In the genomic region with DNA sequence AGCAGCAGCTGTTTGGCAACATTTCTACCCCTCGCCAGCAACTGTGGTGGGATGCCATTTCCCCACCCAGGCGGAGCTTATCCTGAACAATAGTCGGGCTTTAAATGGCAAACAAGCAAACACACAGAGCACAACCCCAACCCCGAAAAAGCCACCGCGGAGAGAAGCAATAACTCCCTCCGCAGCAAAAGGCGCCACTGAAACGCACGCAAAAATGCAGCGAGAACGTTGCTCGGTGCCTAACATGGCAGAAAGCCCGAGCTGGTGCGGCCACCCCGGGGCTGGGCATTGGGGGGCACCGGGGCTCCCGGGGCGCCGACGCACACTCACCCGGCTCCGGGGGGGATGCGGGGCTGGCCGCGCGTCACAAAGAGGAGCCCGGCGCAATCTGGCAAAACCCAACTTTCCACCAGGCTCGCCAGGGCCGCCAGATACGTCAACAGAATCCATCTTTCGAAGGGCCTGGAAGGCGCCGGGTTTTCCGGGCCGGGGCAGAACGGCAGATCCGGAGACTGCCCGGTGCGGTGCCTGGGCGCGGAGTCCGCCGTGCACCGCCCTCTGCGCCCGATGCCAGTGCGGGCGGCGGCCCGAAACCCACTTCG, we compare ENCODE assay signal across 8 cellular contexts. TPM values are rescaled to one million over a fixed set of nuclear protein-coding genes. Genes with fewer than 3 reads are reported as not detected.
DNase-seq lines count a peak whose midpoint lies in the region; ATAC-seq and TF ChIP-seq lines count a peak whose summit lies in the region.

No MANE protein-coding gene starts in this region.

- H3K9me3 Mint-ChIP-seq in activated CD4-positive, alpha-beta T cell treated with anti-CD3 and anti-CD28 coated beads for 36 hours (ENCODE audit: low read depth) = no peaks in the 10 kb centered on the region
- H3K9me3 Mint-ChIP-seq in brain (peaks cover 0 to 3% (median 0%) of the 10 kb centered on the region in 5 experiments), memory B cell (no peaks in the 10 kb centered on the region), type B pancreatic cell (no peaks in the 10 kb centered on the region)

- POLR2A ChIA-PET in activated CD4-positive, alpha-beta T cell treated with anti-CD3 and anti-CD28 coated beads for 36 hours (lab: Charles Lee) = interaction anchor here (1.0 kb wide), 1 partner anchor 128 kb away, joined by 3 read pairs; no protein-coding TSS in a partner anchor

- intact Hi-C loops in activated CD4-positive, alpha-beta T cell treated with anti-CD3 and anti-CD28 coated beads for 36 hours (cut with DNase I, micrococcal nuclease) = no loop called here

- peak overlapping the region; percentile 67 for H3K4me3 Mint-ChIP-seq in activated CD4-positive, alpha-beta T cell treated with anti-CD3 and anti-CD28 coated beads for 36 hours
- H3K4me3 Mint-ChIP-seq in brain = peak overlapping the region; percentile 87 to 95 (median 90)
- peak overlapping the region; percentile 27 for H3K4me3 Mint-ChIP-seq in memory B cell
- peak overlapping the region; percentile 90 for H3K4me3 Mint-ChIP-seq in type B pancreatic cell

- no peak overlapping the region for H3K27ac Mint-ChIP-seq in activated CD4-positive, alpha-beta T cell treated with anti-CD3 and anti-CD28 coated beads for 36 hours
- H3K27ac Mint-ChIP-seq in brain (peak overlapping the region; percentile 68 to 84 (median 80)), memory B cell (no peak overlapping the region), type B pancreatic cell (peak overlapping the region; percentile 77)

- peak; percentile 33 for ATAC-seq in activated CD4-positive, alpha-beta T cell treated with anti-CD3 and anti-CD28 coated beads for 36 hours
- no peak for ATAC-seq in memory B cell (ENCODE audit: low read depth)
- no peak for ATAC-seq in GM19328 (IDR thresholded peaks at IDR 0.05; ENCODE audit: unreplicated experiment)
- ATAC-seq in GM21447 (IDR thresholded peaks at IDR 0.05; ENCODE audit: unreplicated experiment) = no peak
- no peak for ATAC-seq in omental fat pad (ENCODE audit: low FRiP score)

- H3K27me3 Mint-ChIP-seq in activated CD4-positive, alpha-beta T cell treated with anti-CD3 and anti-CD28 coated beads for 36 hours = peaks cover 28% of the 10 kb centered on the region
- H3K27me3 Mint-ChIP-seq in brain (peaks cover 66% of the 10 kb centered on the region), memory B cell (peaks cover 18% of the 10 kb centered on the region), type B pancreatic cell (peaks cover 88% of the 10 kb centered on the region)

- CTCF ChIA-PET in activated CD4-positive, alpha-beta T cell treated with anti-CD3 and anti-CD28 coated beads for 36 hours (lab: Charles Lee) = interaction anchor here (1.1 kb wide), 1 partner anchor 18 kb away, joined by 3 read pairs; no protein-coding TSS in a partner anchor

- peak; percentile 10 for DNase-seq in activated CD4-positive, alpha-beta T cell treated with anti-CD3 and anti-CD28 coated beads for 36 hours
- DNase-seq in activated CD4-positive, alpha-beta T cell treated with anti-CD3 and anti-CD28 coated beads for 48 hours = no peak
- no peak for DNase-seq in memory B cell (ENCODE audit: low spot score in 2 of 2)
- no peak for DNase-seq in type B pancreatic cell (ENCODE audit: extremely low spot score, unreplicated experiment)
- DNase-seq in omental fat pad (ENCODE audit: low spot score) = no peak

- H3K36me3 Mint-ChIP-seq in activated CD4-positive, alpha-beta T cell treated with anti-CD3 and anti-CD28 coated beads for 36 hours (ENCODE audit: low read depth) = no peaks in the 10 kb centered on the region
- H3K36me3 Mint-ChIP-seq in brain (no peaks in the 10 kb centered on the region), memory B cell (no peaks in the 10 kb centered on the region), type B pancreatic cell (no peaks in the 10 kb centered on the region)

- TF ChIP-seq CTCF in brain (conservative IDR thresholded peaks at IDR 0.05) (no peak), type B pancreatic cell (conservative IDR thresholded peaks at IDR 0.05) (no peak), omental fat pad (IDR thresholded peaks at IDR 0.05) (no peak)

- H3K4me1 Mint-ChIP-seq in activated CD4-positive, alpha-beta T cell treated with anti-CD3 and anti-CD28 coated beads for 36 hours = peaks cover 4% of the 10 kb centered on the region
- peaks cover 7% of the 10 kb centered on the region for H3K4me1 Mint-ChIP-seq in brain
- H3K4me1 Mint-ChIP-seq in memory B cell = no peaks in the 10 kb centered on the region
- peaks cover 10% of the 10 kb centered on the region for H3K4me1 Mint-ChIP-seq in type B pancreatic cell (ENCODE audit: unreplicated experiment)

RNA-seq across cellular contexts. Expression of a gene that starts 0.8 kb away (rescaled TPM):
- under 1 TPM; 0.39 to 0.65 TPM for total RNA-seq in activated CD4-positive, alpha-beta T cell treated with anti-CD3 and anti-CD28 coated beads for 36 hours
- polyA plus RNA-seq in brain (ENCODE audit: insufficient read depth, low read depth, low replicate concordance) = 12.0 TPM
- total RNA-seq in type B pancreatic cell (ENCODE audit: low replicate concordance) (5.7 and 7.9 TPM in 2 replicates), omental fat pad (10 to 100 TPM; 15.5 to 25.9 (median 23.1) TPM)

Comparison
In these comparisons a context has a peak if more than half of its experiments do, and no peak if none do; other contexts are left out.
1. H3K27ac Mint-ChIP-seq: peak in brain (5 of 5) and type B pancreatic cell (single experiment); none in activated CD4-positive, alpha-beta T cell treated with anti-CD3 and anti-CD28 coated beads for 36 hours (single experiment) and memory B cell (single experiment).
2. H3K4me3 Mint-ChIP-seq: peak in every context shown above with its lines; median percentile 90 in brain; 90 in type B pancreatic cell; 67 in activated CD4-positive, alpha-beta T cell treated with anti-CD3 and anti-CD28 coated beads for 36 hours; 27 in memory B cell.